Comparison of ENCODE assay signal across 29 cellular contexts in genomic region chr3:123779646-123780231, GRCh38.
A peak's percentile ranks its signal among the peaks of the same experiment; 100 is the strongest.
DNase-seq lines count a peak whose midpoint lies in the region; ATAC-seq and TF ChIP-seq lines count a peak whose summit lies in the region.
"Had no signal": no experiment of that assay in that cellular context is flagged by ENCODE, and none has a peak within 500 bp of the region (broad histone marks: within the 10 kb centered on the region; RNA-seq: fewer than 3 reads in every experiment).

No MANE protein-coding gene starts in this region.

- no peak overlapping the region for H3K4me3 ChIP-seq in skeletal muscle tissue (ENCODE audit: low read length in 3 of 3)
- H3K4me3 ChIP-seq: PC-9, suprapubic skin had no signal

- DNase-seq in H4 (ENCODE audit: low spot score): peak; percentile 73
- no peak for DNase-seq in left colon
- no peak for DNase-seq in endothelial cell (ENCODE audit: low spot score)
- DNase-seq in activated CD8-positive, alpha-beta memory T cell treated with anti-CD3 and anti-CD28 coated beads for 24 hours: no peak
- DNase-seq in WTC11 (ENCODE audit: low spot score): no peak
- DNase-seq: activated CD4-positive, alpha-beta T cell treated with anti-CD3 and anti-CD28 coated beads, Interleukin-2, amount 50 U/mL, for 48 hours; activated CD8-positive, alpha-beta memory T cell treated with anti-CD3 and anti-CD28 coated beads, Interleukin-2, amount 50 U/mL, for 48 hours; activated naive CD4-positive, alpha-beta T cell treated with Interleukin-2 at 50 U/mL for 16 hours; DMS79 treated with DMSO at 0.1 percent for 48 hours; effector CD4-positive, alpha-beta T cell; GDM1; left ventricle myocardium superior; naive thymus-derived CD4-positive, alpha-beta T cell; NCI-H1105; NCI-H187; NCI-H2171; occipital lobe; PC-9; stimulated activated naive B cell treated with anti-CD40 and anti-IgM and Interleukin-4, amounts not matched to agents 10 μg/mL and 1 μg/mL and 100 μg/mL, for 72 hours had no signal

- H3K27ac ChIP-seq in angular gyrus (ENCODE audit: low read depth, low read length) (peak overlapping the region; percentile 14), skeletal muscle tissue (ENCODE audit: low read depth, low read length) (peak overlapping the region; percentile 11)
- H3K27ac ChIP-seq: epithelial cell of prostate, PC-9, suprapubic skin had no signal

- TF ChIP-seq CTCF in endothelial cell (IDR thresholded peaks at IDR 0.05; ENCODE audit: unreplicated experiment) (no peak), WTC11 (IDR thresholded peaks at IDR 0.05) (no peak)

- H3K27ac Mint-ChIP-seq in endothelial cell (ENCODE audit: unreplicated experiment) (no peak overlapping the region), WTC11 (no peak overlapping the region)
- H3K27ac Mint-ChIP-seq: activated T-helper 1 cell treated with anti-CD3 and anti-CD28 coated beads, Interleukin-12 subunit alpha, Interleukin-12 subunit beta, Interleukin-2, Interleukin-4 antibody, amounts not matched to agents 30 ng/mL and 10 ng/mL and 1 ng/mL, durations not matched to agents 14 hours and 24 hours and 36 hours; CD14-positive monocyte; naive thymus-derived CD4-positive, alpha-beta T cell; stimulated activated naive B cell treated with anti-CD40 and anti-IgM and Interleukin-4, amounts not matched to agents 10 μg/mL and 1 μg/mL and 100 μg/mL, for 72 hours; T-helper 1 cell treated with Interleukin-12 subunit alpha and Interleukin-12 subunit beta and Interleukin-4 antibody, amounts not matched to agents 30 μg/mL and 1 μg/mL, for 36 hours had no signal

- H3K27me3 ChIP-seq in skeletal muscle tissue (ENCODE audit: control insufficient read depth in 3 of 3, insufficient read depth in 3 of 3, low read length in 3 of 3): no peaks in the 10 kb centered on the region
- H3K27me3 ChIP-seq: suprapubic skin had no signal

- peak; percentile 38 for ATAC-seq in left colon
- ATAC-seq in HG03135 (IDR thresholded peaks at IDR 0.05; ENCODE audit: unreplicated experiment): no peak
- ATAC-seq in WTC11: no peak
- ATAC-seq: activated CD4-positive, CD25-positive, alpha-beta regulatory T cell treated with anti-CD3 and anti-CD28 coated beads, Interleukin-2, amount 50 U/mL, for 24 hours; HCT116; left ventricle myocardium superior; naive thymus-derived CD4-positive, alpha-beta T cell; stimulated activated naive B cell treated with anti-CD40 and anti-IgM and Interleukin-4, amounts not matched to agents 10 μg/mL and 1 μg/mL and 100 μg/mL, for 72 hours had no signal

- H3K9me3 ChIP-seq in skeletal muscle tissue (ENCODE audit: control insufficient read depth in 3 of 3, low read length in 3 of 3): no peaks in the 10 kb centered on the region
- H3K9me3 ChIP-seq: suprapubic skin had no signal

- H3K36me3 ChIP-seq in skeletal muscle tissue (ENCODE audit: control insufficient read depth in 3 of 3, insufficient read depth in 3 of 3, low read length in 3 of 3): no peaks in the 10 kb centered on the region
- H3K36me3 ChIP-seq: suprapubic skin had no signal

- H3K9ac ChIP-seq in skeletal muscle tissue (ENCODE audit: low read depth in 1 of 3, low read length in 3 of 3): no peak overlapping the region

- H3K4me3 Mint-ChIP-seq in endothelial cell (ENCODE audit: unreplicated experiment) (no peak overlapping the region), WTC11 (no peak overlapping the region)
- H3K4me3 Mint-ChIP-seq: activated T-helper 1 cell treated with anti-CD3 and anti-CD28 coated beads, Interleukin-12 subunit alpha, Interleukin-12 subunit beta, Interleukin-2, Interleukin-4 antibody, amounts not matched to agents 30 ng/mL and 10 ng/mL and 1 ng/mL, durations not matched to agents 14 hours and 24 hours and 36 hours; CD14-positive monocyte; naive thymus-derived CD4-positive, alpha-beta T cell; stimulated activated naive B cell treated with anti-CD40 and anti-IgM and Interleukin-4, amounts not matched to agents 10 μg/mL and 1 μg/mL and 100 μg/mL, for 72 hours; T-helper 1 cell treated with Interleukin-12 subunit alpha and Interleukin-12 subunit beta and Interleukin-4 antibody, amounts not matched to agents 30 μg/mL and 1 μg/mL, for 36 hours had no signal

- POLR2A ChIA-PET in WTC11 (lab: Charles Lee): no interaction called here

- H3K27me3 Mint-ChIP-seq in endothelial cell (ENCODE audit: unreplicated experiment) (no peaks in the 10 kb centered on the region), WTC11 (ENCODE audit: low read depth) (no peaks in the 10 kb centered on the region)
- H3K27me3 Mint-ChIP-seq: stimulated activated naive B cell treated with anti-CD40 and anti-IgM and Interleukin-4, amounts not matched to agents 10 μg/mL and 1 μg/mL and 100 μg/mL, for 72 hours had no signal

- H3K9me3 Mint-ChIP-seq in endothelial cell (ENCODE audit: unreplicated experiment): no peaks in the 10 kb centered on the region
- no peaks in the 10 kb centered on the region for H3K9me3 Mint-ChIP-seq in WTC11
- H3K9me3 Mint-ChIP-seq: activated T-helper 1 cell treated with anti-CD3 and anti-CD28 coated beads, Interleukin-12 subunit alpha, Interleukin-12 subunit beta, Interleukin-2, Interleukin-4 antibody, amounts not matched to agents 30 ng/mL and 10 ng/mL and 1 ng/mL, durations not matched to agents 14 hours and 24 hours and 36 hours; naive thymus-derived CD4-positive, alpha-beta T cell; stimulated activated naive B cell treated with anti-CD40 and anti-IgM and Interleukin-4, amounts not matched to agents 10 μg/mL and 1 μg/mL and 100 μg/mL, for 72 hours; T-helper 1 cell treated with Interleukin-12 subunit alpha and Interleukin-12 subunit beta and Interleukin-4 antibody, amounts not matched to agents 30 μg/mL and 1 μg/mL, for 36 hours had no signal

- H3K36me3 Mint-ChIP-seq in endothelial cell (ENCODE audit: low read depth, unreplicated experiment): no peaks in the 10 kb centered on the region
- no peaks in the 10 kb centered on the region for H3K36me3 Mint-ChIP-seq in WTC11
- H3K36me3 Mint-ChIP-seq: CD14-positive monocyte; naive thymus-derived CD4-positive, alpha-beta T cell; stimulated activated naive B cell treated with anti-CD40 and anti-IgM and Interleukin-4, amounts not matched to agents 10 μg/mL and 1 μg/mL and 100 μg/mL, for 72 hours had no signal

- intact Hi-C loops in left colon (cut with DNase I, micrococcal nuclease): no loop called here

- H3K4me1 Mint-ChIP-seq in endothelial cell (ENCODE audit: unreplicated experiment) (peaks cover 12% of the 10 kb centered on the region), WTC11 (no peaks in the 10 kb centered on the region)
- H3K4me1 Mint-ChIP-seq: naive thymus-derived CD4-positive, alpha-beta T cell; stimulated activated naive B cell treated with anti-CD40 and anti-IgM and Interleukin-4, amounts not matched to agents 10 μg/mL and 1 μg/mL and 100 μg/mL, for 72 hours had no signal

- H3K4me1 ChIP-seq in skeletal muscle tissue (ENCODE audit: control insufficient read depth in 3 of 3, insufficient read depth in 3 of 3, low read length in 3 of 3): peaks cover 12 to 19% (median 14%) of the 10 kb centered on the region in 3 donors

- CTCF ChIA-PET in WTC11 (lab: Charles Lee): no interaction called here

TF ChIP-seq in WTC11, 78 proteins besides CTCF, POLR2A, EP300 and RAD21 (continues in another document):
- no peak for TF ChIP-seq ZNF232 (CRISPR knock-in tag; IDR thresholded peaks at IDR 0.05)
- TF ChIP-seq ZNF425 (CRISPR knock-in tag; conservative IDR thresholded peaks at IDR 0.05): no peak
- no peak for TF ChIP-seq ATF3 (CRISPR knock-in tag; conservative IDR thresholded peaks at IDR 0.05)
- no peak for TF ChIP-seq USF2 (CRISPR knock-in tag; IDR thresholded peaks at IDR 0.05)
- TF ChIP-seq PREB (CRISPR knock-in tag; IDR thresholded peaks at IDR 0.05; ENCODE audit: borderline replicate concordance): no peak
- TF ChIP-seq USF1 (CRISPR knock-in tag; IDR thresholded peaks at IDR 0.05): no peak
